1 cellular context compared by ENCODE assay signal in the genomic region with DNA sequence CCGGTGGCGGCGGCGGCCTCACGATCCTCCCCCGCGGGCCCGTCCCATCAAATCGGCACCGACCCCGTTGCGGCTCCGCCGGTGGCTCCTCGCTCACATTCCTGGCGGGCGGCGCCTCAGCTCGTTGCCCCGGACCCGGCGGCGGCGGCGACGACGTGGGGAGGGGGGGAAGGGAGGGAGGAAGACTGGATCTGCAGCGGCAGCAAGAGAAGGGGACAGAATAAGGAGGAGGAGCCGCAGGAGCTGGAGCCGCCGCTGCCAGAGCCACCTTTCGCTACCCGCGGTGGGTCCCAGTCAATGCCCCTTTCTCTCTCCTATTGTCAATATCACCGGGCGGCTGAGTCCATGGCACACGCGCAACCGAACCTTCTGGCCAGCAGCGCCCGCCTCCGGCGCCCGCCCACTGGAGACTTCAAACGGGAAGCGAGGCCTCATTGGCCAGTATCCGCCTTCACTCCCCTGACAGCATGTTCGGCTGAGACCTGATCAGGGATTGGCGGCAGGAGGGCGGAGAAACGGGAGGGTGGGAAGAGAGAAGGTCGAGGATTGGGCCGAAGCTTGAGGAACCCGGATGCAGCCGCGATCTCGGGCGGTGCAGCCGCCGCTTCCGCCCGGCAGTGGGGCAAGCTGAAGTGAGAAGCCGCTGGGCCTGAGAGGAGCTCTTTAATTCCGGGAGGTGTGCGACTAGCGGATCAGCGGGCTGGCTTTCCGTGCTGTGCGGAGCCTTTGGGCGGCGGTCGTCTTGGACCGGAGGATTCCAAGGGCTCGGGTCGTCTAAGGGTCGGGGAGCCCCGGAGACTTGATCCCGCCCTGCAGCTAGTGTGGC.
TF ChIP-seq lines count a peak whose summit lies in the region.

Gene PPP2R5E, minus strand, starts transcription at position 378 of the 826 bp plus-strand sequence. CDS start 3,692 bp downstream, outside the sequence.

TF ChIP-seq in K562, 482 proteins besides CTCF, POLR2A, EP300 and RAD21 (continued from another document and continues in another):
- TF ChIP-seq, protein P1, sequence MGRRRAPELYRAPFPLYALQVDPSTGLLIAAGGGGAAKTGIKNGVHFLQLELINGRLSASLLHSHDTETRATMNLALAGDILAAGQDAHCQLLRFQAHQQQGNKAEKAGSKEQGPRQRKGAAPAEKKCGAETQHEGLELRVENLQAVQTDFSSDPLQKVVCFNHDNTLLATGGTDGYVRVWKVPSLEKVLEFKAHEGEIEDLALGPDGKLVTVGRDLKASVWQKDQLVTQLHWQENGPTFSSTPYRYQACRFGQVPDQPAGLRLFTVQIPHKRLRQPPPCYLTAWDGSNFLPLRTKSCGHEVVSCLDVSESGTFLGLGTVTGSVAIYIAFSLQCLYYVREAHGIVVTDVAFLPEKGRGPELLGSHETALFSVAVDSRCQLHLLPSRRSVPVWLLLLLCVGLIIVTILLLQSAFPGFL (CRISPR knock-in tag; IDR thresholded peaks at IDR 0.05): no peak
- TF ChIP-seq GTF2A2 (tag; IDR thresholded peaks at IDR 0.05) (no peak), MEIS2 (IDR thresholded peaks at IDR 0.05; ENCODE audit: partially characterized antibody) (no peak), GATA2 (CRISPR knock-in tag; IDR thresholded peaks at IDR 0.05) (no peak), RUNX1 (IDR thresholded peaks at IDR 0.05; ENCODE audit: low read depth) (no peak), TCFL5 (CRISPR knock-in tag; conservative IDR thresholded peaks at IDR 0.05) (no peak), TRIM28 (IDR thresholded peaks at IDR 0.05) (no peak), RBM15 (IDR thresholded peaks at IDR 0.05; ENCODE audit: insufficient read depth, low read length) (no peak), CAMTA2 (CRISPR knock-in tag; conservative IDR thresholded peaks at IDR 0.05) (no peak), HDAC1 (IDR thresholded peaks at IDR 0.05) (peak in 1 of 2 experiments; percentile 24; a peak in 2 of 4 replicates), CC2D1A (IDR thresholded peaks at IDR 0.05) (0 out of 2 replicates have a peak, but pooled peaks have one; percentile 17), ETV5 (CRISPR knock-in tag; IDR thresholded peaks at IDR 0.05; ENCODE audit: low read depth) (no peak), HDAC3 (IDR thresholded peaks at IDR 0.05; ENCODE audit: borderline replicate concordance, partially characterized antibody) (no peak), MTA2 (IDR thresholded peaks at IDR 0.05; ENCODE audit: low read depth) (no peak), ZNF121 (CRISPR knock-in tag; conservative IDR thresholded peaks at IDR 0.05) (no peak), ZBTB17 (CRISPR knock-in tag; IDR thresholded peaks at IDR 0.05) (no peak), ZNF280A (IDR thresholded peaks at IDR 0.05; ENCODE audit: low read depth, partially characterized antibody) (no peak), NCOA4 (IDR thresholded peaks at IDR 0.05; ENCODE audit: partially characterized antibody) (no peak), POLR2AphosphoS5 (IDR thresholded peaks at IDR 0.05; ENCODE audit: control insufficient read depth, insufficient read depth, low read depth, low read length) (peak; percentile 78; the same call in 1 of the 2 replicates), STAG1 (CRISPR knock-in tag; IDR thresholded peaks at IDR 0.05; ENCODE audit: borderline replicate concordance) (no peak), ZKSCAN1 (IDR thresholded peaks at IDR 0.05; ENCODE audit: low read depth, low read length) (no peak), MEF2A (IDR thresholded peaks at IDR 0.05; ENCODE audit: control insufficient read depth, low read depth, low read length) (no peak), BRCA1 (IDR thresholded peaks at IDR 0.05) (no peak), BRCA1 (CRISPR knock-in tag; IDR thresholded peaks at IDR 0.05) (no peak), CSDE1 (IDR thresholded peaks at IDR 0.05) (no peak), CREB1 (IDR thresholded peaks at IDR 0.05) (peak; percentile 26; the same call in 1 of the 2 replicates), CREB1 (CRISPR knock-in tag; IDR thresholded peaks at IDR 0.05) (peak; percentile 84), ZNF586 (CRISPR knock-in tag; conservative IDR thresholded peaks at IDR 0.05) (no peak), HDGF (IDR thresholded peaks at IDR 0.05) (no peak), MAFF (IDR thresholded peaks at IDR 0.05; ENCODE audit: low read length) (no peak), ZNF197 (CRISPR knock-in tag; IDR thresholded peaks at IDR 0.05; ENCODE audit: low read depth) (no peak), GTF2E2 (tag; IDR thresholded peaks at IDR 0.05) (peak; percentile 81; the same call in 1 of the 2 replicates), ZNF143 (CRISPR knock-in tag; IDR thresholded peaks at IDR 0.05) (no peak), FOXJ3 (CRISPR knock-in tag; IDR thresholded peaks at IDR 0.05) (no peak), HDAC2 (IDR thresholded peaks at IDR 0.05) (no peak), CBFB (CRISPR knock-in tag; IDR thresholded peaks at IDR 0.05) (no peak), NFE2L1 (tag; IDR thresholded peaks at IDR 0.05; ENCODE audit: borderline replicate concordance, low read depth) (no peak)
- TF ChIP-seq, protein P2, sequence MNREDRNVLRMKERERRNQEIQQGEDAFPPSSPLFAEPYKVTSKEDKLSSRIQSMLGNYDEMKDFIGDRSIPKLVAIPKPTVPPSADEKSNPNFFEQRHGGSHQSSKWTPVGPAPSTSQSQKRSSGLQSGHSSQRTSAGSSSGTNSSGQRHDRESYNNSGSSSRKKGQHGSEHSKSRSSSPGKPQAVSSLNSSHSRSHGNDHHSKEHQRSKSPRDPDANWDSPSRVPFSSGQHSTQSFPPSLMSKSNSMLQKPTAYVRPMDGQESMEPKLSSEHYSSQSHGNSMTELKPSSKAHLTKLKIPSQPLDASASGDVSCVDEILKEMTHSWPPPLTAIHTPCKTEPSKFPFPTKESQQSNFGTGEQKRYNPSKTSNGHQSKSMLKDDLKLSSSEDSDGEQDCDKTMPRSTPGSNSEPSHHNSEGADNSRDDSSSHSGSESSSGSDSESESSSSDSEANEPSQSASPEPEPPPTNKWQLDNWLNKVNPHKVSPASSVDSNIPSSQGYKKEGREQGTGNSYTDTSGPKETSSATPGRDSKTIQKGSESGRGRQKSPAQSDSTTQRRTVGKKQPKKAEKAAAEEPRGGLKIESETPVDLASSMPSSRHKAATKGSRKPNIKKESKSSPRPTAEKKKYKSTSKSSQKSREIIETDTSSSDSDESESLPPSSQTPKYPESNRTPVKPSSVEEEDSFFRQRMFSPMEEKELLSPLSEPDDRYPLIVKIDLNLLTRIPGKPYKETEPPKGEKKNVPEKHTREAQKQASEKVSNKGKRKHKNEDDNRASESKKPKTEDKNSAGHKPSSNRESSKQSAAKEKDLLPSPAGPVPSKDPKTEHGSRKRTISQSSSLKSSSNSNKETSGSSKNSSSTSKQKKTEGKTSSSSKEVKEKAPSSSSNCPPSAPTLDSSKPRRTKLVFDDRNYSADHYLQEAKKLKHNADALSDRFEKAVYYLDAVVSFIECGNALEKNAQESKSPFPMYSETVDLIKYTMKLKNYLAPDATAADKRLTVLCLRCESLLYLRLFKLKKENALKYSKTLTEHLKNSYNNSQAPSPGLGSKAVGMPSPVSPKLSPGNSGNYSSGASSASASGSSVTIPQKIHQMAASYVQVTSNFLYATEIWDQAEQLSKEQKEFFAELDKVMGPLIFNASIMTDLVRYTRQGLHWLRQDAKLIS (CRISPR knock-in tag; IDR thresholded peaks at IDR 0.05): no peak
- TF ChIP-seq, protein P3, sequence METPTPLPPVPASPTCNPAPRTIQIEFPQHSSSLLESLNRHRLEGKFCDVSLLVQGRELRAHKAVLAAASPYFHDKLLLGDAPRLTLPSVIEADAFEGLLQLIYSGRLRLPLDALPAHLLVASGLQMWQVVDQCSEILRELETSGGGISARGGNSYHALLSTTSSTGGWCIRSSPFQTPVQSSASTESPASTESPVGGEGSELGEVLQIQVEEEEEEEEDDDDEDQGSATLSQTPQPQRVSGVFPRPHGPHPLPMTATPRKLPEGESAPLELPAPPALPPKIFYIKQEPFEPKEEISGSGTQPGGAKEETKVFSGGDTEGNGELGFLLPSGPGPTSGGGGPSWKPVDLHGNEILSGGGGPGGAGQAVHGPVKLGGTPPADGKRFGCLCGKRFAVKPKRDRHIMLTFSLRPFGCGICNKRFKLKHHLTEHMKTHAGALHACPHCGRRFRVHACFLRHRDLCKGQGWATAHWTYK (CRISPR knock-in tag; IDR thresholded peaks at IDR 0.05): no peak
- TF ChIP-seq, protein P4, sequence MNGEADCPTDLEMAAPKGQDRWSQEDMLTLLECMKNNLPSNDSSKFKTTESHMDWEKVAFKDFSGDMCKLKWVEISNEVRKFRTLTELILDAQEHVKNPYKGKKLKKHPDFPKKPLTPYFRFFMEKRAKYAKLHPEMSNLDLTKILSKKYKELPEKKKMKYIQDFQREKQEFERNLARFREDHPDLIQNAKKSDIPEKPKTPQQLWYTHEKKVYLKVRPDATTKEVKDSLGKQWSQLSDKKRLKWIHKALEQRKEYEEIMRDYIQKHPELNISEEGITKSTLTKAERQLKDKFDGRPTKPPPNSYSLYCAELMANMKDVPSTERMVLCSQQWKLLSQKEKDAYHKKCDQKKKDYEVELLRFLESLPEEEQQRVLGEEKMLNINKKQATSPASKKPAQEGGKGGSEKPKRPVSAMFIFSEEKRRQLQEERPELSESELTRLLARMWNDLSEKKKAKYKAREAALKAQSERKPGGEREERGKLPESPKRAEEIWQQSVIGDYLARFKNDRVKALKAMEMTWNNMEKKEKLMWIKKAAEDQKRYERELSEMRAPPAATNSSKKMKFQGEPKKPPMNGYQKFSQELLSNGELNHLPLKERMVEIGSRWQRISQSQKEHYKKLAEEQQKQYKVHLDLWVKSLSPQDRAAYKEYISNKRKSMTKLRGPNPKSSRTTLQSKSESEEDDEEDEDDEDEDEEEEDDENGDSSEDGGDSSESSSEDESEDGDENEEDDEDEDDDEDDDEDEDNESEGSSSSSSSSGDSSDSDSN (IDR thresholded peaks at IDR 0.05; ENCODE audit: borderline replicate concordance in 1 of 2, low read depth in 2 of 2, low read length in 2 of 2): no peak
- TF ChIP-seq, protein P5, sequence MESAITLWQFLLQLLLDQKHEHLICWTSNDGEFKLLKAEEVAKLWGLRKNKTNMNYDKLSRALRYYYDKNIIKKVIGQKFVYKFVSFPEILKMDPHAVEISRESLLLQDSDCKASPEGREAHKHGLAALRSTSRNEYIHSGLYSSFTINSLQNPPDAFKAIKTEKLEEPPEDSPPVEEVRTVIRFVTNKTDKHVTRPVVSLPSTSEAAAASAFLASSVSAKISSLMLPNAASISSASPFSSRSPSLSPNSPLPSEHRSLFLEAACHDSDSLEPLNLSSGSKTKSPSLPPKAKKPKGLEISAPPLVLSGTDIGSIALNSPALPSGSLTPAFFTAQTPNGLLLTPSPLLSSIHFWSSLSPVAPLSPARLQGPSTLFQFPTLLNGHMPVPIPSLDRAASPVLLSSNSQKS (CRISPR knock-in tag; IDR thresholded peaks at IDR 0.05): no peak
